ENCODE assay signal across 1 cellular context in the genomic region with DNA sequence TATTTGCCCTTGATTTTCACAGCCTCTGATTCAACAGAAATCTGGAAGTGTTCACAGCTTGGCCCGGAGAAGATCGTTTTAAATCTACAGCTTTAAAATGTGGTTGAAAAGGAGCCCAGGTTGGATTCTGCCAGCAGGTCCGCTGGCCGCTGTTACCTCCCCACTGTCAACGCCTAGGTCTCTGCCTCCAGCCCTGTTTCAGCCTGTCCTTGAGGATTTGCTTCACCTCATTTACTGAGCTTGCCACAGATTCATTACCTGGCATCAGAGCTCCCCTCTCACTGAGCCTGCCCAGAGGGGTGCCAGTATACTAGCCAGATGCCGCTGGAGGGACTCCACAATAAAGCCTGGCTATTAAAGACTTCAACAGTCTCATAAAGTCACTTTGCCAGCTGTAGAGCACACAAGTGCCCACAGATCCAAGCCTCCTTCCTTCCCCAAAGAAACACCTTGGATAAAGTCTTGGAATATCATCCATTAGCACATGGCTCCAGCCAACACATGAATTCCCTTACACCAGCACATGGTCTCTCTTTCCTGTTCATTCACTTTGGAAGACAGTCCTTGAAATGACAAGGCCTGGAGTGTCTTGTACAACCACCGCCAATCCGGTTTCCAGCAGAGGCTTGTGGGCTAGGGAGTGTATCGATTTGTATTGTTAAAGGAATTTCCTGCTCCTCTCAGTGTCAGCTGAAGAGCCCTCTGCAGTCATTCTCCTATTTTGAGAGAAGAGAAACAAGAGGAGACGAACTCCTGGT.
TF ChIP-seq lines count a peak whose summit lies in the region.

No MANE protein-coding gene starts in this region.

TF ChIP-seq in HepG2, 621 proteins besides CTCF, POLR2A, EP300 and RAD21:
- no peak for TF ChIP-seq SP2 (CRISPR knock-in tag; IDR thresholded peaks at IDR 0.05)
- peak; percentile 42; the same call in 1 of the 2 replicates for TF ChIP-seq SOX5 (CRISPR knock-in tag; IDR thresholded peaks at IDR 0.05; ENCODE audit: borderline replicate concordance)
- no peak for TF ChIP-seq FOSL2 (CRISPR knock-in tag; IDR thresholded peaks at IDR 0.05)
- no peak for TF ChIP-seq SOX13 (IDR thresholded peaks at IDR 0.05)
- peak in 1 of 2 experiments; percentile 39; a peak in 2 of 4 replicates for TF ChIP-seq SOX13 (CRISPR knock-in tag; conservative IDR thresholded peaks at IDR 0.05 in 1 of 2, IDR thresholded peaks at IDR 0.05 in 1 of 2)
- TF ChIP-seq, protein P1, sequence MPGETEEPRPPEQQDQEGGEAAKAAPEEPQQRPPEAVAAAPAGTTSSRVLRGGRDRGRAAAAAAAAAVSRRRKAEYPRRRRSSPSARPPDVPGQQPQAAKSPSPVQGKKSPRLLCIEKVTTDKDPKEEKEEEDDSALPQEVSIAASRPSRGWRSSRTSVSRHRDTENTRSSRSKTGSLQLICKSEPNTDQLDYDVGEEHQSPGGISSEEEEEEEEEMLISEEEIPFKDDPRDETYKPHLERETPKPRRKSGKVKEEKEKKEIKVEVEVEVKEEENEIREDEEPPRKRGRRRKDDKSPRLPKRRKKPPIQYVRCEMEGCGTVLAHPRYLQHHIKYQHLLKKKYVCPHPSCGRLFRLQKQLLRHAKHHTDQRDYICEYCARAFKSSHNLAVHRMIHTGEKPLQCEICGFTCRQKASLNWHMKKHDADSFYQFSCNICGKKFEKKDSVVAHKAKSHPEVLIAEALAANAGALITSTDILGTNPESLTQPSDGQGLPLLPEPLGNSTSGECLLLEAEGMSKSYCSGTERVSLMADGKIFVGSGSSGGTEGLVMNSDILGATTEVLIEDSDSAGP (CRISPR knock-in tag; IDR thresholded peaks at IDR 0.05; ENCODE audit: borderline replicate concordance), result no peak
- TF ChIP-seq, protein P2, sequence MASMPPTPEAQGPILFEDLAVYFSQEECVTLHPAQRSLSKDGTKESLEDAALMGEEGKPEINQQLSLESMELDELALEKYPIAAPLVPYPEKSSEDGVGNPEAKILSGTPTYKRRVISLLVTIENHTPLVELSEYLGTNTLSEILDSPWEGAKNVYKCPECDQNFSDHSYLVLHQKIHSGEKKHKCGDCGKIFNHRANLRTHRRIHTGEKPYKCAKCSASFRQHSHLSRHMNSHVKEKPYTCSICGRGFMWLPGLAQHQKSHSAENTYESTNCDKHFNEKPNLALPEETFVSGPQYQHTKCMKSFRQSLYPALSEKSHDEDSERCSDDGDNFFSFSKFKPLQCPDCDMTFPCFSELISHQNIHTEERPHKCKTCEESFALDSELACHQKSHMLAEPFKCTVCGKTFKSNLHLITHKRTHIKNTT (CRISPR knock-in tag; IDR thresholded peaks at IDR 0.05), result no peak
- TF ChIP-seq GPN1 (CRISPR knock-in tag; IDR thresholded peaks at IDR 0.05; ENCODE audit: borderline replicate concordance), result no peak
- TF ChIP-seq, protein P3, sequence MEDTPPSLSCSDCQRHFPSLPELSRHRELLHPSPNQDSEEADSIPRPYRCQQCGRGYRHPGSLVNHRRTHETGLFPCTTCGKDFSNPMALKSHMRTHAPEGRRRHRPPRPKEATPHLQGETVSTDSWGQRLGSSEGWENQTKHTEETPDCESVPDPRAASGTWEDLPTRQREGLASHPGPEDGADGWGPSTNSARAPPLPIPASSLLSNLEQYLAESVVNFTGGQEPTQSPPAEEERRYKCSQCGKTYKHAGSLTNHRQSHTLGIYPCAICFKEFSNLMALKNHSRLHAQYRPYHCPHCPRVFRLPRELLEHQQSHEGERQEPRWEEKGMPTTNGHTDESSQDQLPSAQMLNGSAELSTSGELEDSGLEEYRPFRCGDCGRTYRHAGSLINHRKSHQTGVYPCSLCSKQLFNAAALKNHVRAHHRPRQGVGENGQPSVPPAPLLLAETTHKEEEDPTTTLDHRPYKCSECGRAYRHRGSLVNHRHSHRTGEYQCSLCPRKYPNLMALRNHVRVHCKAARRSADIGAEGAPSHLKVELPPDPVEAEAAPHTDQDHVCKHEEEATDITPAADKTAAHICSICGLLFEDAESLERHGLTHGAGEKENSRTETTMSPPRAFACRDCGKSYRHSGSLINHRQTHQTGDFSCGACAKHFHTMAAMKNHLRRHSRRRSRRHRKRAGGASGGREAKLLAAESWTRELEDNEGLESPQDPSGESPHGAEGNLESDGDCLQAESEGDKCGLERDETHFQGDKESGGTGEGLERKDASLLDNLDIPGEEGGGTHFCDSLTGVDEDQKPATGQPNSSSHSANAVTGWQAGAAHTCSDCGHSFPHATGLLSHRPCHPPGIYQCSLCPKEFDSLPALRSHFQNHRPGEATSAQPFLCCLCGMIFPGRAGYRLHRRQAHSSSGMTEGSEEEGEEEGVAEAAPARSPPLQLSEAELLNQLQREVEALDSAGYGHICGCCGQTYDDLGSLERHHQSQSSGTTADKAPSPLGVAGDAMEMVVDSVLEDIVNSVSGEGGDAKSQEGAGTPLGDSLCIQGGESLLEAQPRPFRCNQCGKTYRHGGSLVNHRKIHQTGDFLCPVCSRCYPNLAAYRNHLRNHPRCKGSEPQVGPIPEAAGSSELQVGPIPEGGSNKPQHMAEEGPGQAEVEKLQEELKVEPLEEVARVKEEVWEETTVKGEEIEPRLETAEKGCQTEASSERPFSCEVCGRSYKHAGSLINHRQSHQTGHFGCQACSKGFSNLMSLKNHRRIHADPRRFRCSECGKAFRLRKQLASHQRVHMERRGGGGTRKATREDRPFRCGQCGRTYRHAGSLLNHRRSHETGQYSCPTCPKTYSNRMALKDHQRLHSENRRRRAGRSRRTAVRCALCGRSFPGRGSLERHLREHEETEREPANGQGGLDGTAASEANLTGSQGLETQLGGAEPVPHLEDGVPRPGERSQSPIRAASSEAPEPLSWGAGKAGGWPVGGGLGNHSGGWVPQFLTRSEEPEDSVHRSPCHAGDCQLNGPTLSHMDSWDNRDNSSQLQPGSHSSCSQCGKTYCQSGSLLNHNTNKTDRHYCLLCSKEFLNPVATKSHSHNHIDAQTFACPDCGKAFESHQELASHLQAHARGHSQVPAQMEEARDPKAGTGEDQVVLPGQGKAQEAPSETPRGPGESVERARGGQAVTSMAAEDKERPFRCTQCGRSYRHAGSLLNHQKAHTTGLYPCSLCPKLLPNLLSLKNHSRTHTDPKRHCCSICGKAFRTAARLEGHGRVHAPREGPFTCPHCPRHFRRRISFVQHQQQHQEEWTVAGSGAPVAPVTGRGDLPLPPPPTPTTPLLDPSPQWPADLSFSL (CRISPR knock-in tag; IDR thresholded peaks at IDR 0.05), result no peak
- TF ChIP-seq, protein P4, sequence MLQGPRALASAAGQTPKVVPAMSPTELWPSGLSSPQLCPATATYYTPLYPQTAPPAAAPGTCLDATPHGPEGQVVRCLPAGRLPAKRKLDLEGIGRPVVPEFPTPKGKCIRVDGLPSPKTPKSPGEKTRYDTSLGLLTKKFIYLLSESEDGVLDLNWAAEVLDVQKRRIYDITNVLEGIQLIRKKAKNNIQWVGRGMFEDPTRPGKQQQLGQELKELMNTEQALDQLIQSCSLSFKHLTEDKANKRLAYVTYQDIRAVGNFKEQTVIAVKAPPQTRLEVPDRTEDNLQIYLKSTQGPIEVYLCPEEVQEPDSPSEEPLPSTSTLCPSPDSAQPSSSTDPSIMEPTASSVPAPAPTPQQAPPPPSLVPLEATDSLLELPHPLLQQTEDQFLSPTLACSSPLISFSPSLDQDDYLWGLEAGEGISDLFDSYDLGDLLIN (CRISPR knock-in tag; IDR thresholded peaks at IDR 0.05; ENCODE audit: borderline replicate concordance), result no peak
- TF ChIP-seq ZNF644 (CRISPR knock-in tag; IDR thresholded peaks at IDR 0.05; ENCODE audit: low read depth), result no peak
- TF ChIP-seq, protein P5, sequence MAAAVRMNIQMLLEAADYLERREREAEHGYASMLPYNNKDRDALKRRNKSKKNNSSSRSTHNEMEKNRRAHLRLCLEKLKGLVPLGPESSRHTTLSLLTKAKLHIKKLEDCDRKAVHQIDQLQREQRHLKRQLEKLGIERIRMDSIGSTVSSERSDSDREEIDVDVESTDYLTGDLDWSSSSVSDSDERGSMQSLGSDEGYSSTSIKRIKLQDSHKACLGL (CRISPR knock-in tag; IDR thresholded peaks at IDR 0.05), result no peak
- TF ChIP-seq TP53 (CRISPR knock-in tag; conservative IDR thresholded peaks at IDR 0.05), result no peak
- TF ChIP-seq, protein P6, sequence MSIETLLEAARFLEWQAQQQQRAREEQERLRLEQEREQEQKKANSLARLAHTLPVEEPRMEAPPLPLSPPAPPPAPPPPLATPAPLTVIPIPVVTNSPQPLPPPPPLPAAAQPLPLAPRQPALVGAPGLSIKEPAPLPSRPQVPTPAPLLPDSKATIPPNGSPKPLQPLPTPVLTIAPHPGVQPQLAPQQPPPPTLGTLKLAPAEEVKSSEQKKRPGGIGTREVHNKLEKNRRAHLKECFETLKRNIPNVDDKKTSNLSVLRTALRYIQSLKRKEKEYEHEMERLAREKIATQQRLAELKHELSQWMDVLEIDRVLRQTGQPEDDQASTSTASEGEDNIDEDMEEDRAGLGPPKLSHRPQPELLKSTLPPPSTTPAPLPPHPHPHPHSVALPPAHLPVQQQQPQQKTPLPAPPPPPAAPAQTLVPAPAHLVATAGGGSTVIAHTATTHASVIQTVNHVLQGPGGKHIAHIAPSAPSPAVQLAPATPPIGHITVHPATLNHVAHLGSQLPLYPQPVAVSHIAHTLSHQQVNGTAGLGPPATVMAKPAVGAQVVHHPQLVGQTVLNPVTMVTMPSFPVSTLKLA (IDR thresholded peaks at IDR 0.05), result peak; percentile 61; the same call in 1 of the 2 replicates
- TF ChIP-seq, protein P7, sequence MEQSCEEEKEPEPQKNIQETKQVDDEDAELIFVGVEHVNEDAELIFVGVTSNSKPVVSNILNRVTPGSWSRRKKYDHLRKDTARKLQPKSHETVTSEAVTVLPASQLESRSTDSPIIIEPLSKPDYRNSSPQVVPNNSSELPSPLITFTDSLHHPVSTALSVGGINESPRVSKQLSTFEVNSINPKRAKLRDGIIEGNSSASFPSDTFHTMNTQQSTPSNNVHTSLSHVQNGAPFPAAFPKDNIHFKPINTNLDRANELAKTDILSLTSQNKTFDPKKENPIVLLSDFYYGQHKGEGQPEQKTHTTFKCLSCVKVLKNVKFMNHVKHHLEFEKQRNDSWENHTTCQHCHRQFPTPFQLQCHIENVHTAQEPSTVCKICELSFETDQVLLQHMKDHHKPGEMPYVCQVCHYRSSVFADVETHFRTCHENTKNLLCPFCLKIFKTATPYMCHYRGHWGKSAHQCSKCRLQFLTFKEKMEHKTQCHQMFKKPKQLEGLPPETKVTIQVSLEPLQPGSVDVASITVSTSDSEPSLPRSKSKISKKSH (CRISPR knock-in tag; IDR thresholded peaks at IDR 0.05; ENCODE audit: borderline replicate concordance), result no peak
- no peak for TF ChIP-seq SRF (IDR thresholded peaks at IDR 0.05; ENCODE audit: low read depth, low read length)
- TF ChIP-seq HOXD1 (CRISPR knock-in tag; IDR thresholded peaks at IDR 0.05), result no peak
- TF ChIP-seq ZFP90 (CRISPR knock-in tag; IDR thresholded peaks at IDR 0.05; ENCODE audit: borderline replicate concordance), result no peak
- no peak for TF ChIP-seq TBX3 (IDR thresholded peaks at IDR 0.05; ENCODE audit: borderline replicate concordance)
- no peak for TF ChIP-seq RXRB (CRISPR knock-in tag; IDR thresholded peaks at IDR 0.05; ENCODE audit: borderline replicate concordance)
- TF ChIP-seq MTA3 (CRISPR knock-in tag; IDR thresholded peaks at IDR 0.05), result no peak
- peak; percentile 84 for TF ChIP-seq ONECUT2 (CRISPR knock-in tag; IDR thresholded peaks at IDR 0.05)
- TF ChIP-seq ZNF30 (CRISPR knock-in tag; IDR thresholded peaks at IDR 0.05), result no peak
- TF ChIP-seq ZFP36 (IDR thresholded peaks at IDR 0.05; ENCODE audit: borderline replicate concordance, low read depth, low read length, partially characterized antibody), result no peak
- 0 out of 2 replicates have a peak, but pooled peaks have one; percentile 71 for TF ChIP-seq ZNF44 (CRISPR knock-in tag; IDR thresholded peaks at IDR 0.05)
- no peak for TF ChIP-seq MIER3 (CRISPR knock-in tag; IDR thresholded peaks at IDR 0.05; ENCODE audit: borderline replicate concordance)
- TF ChIP-seq ZEB1 (IDR thresholded peaks at IDR 0.05; ENCODE audit: insufficient replicate concordance, low read depth), result no peak
- TF ChIP-seq, protein P8, sequence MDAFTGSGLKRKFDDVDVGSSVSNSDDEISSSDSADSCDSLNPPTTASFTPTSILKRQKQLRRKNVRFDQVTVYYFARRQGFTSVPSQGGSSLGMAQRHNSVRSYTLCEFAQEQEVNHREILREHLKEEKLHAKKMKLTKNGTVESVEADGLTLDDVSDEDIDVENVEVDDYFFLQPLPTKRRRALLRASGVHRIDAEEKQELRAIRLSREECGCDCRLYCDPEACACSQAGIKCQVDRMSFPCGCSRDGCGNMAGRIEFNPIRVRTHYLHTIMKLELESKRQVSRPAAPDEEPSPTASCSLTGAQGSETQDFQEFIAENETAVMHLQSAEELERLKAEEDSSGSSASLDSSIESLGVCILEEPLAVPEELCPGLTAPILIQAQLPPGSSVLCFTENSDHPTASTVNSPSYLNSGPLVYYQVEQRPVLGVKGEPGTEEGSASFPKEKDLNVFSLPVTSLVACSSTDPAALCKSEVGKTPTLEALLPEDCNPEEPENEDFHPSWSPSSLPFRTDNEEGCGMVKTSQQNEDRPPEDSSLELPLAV (CRISPR knock-in tag; conservative IDR thresholded peaks at IDR 0.05; ENCODE audit: low read depth), result no peak
